ENCODE assay signal across 17 cellular contexts in the genomic region with DNA sequence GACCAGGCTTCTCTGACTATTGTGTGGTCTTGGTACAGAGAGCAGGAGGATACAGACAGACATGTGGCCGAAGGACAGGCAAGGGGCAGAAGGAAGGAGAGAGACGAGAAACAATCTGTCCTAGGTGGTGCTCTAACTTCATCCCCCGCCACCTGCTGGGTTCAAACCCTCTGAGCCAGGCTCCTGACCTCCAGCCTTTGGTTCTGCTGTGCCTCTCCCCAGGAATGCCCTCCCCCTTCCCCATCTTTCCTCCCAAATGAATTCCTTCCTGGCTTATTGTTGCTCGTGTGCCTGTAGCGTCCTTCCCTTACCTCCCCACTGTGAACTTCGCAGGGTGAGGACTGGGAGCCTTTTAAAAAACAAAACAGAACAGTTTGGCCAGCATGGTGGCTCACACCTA. TPM values are rescaled to one million over a fixed set of nuclear protein-coding genes. Genes with fewer than 3 reads are reported as not detected.
DNase-seq lines count a peak whose midpoint lies in the region; ATAC-seq and TF ChIP-seq lines count a peak whose summit lies in the region.
"Had no signal": no experiment of that assay in that cellular context is flagged by ENCODE, and none has a peak within 500 bp of the region (broad histone marks: within the 10 kb centered on the region; RNA-seq: fewer than 3 reads in every experiment).

No MANE protein-coding gene starts in this region.

- no peak overlapping the region for H3K4me3 Mint-ChIP-seq in activated CD8-positive, alpha-beta T cell treated with anti-CD3 and anti-CD28 coated beads for 36 hours

- DNase-seq in cardiac muscle cell (ENCODE audit: low read depth in 1 of 2, low spot score in 1 of 2), result peak in 1 of 2 donors; percentile 16
- no peak for DNase-seq in Right ventricle myocardium superior
- DNase-seq in ascending aorta (ENCODE audit: low spot score in 2 of 2), result no peak
- peak; percentile 43 for DNase-seq in left kidney (ENCODE audit: low read depth, low spot score)
- no peak for DNase-seq in thoracic aorta (ENCODE audit: low spot score)
- no peak for DNase-seq in activated CD8-positive, alpha-beta T cell treated with anti-CD3 and anti-CD28 coated beads for 36 hours
- DNase-seq: COR-L47, MG63, NCI-H1105, NCI-H187 treated with DMSO at 0.1 percent for 48 hours, NCI-H2171, NCI-H446 treated with DMSO at 0.1 percent for 48 hours, SHP77 treated with DMSO at 0.1 percent for 48 hours had no signal

- ATAC-seq in Right ventricle myocardium superior (ENCODE audit: poor library complexity) (no peak), thoracic aorta (ENCODE audit: insufficient number of reproducible peaks, low FRiP score, low read depth) (no peak), GM21367 (IDR thresholded peaks at IDR 0.05; ENCODE audit: unreplicated experiment) (no peak), GM19455 (IDR thresholded peaks at IDR 0.05; ENCODE audit: unreplicated experiment) (no peak)
- no peak for ATAC-seq in activated CD8-positive, alpha-beta T cell treated with anti-CD3 and anti-CD28 coated beads for 36 hours

- POLR2A ChIA-PET in activated CD8-positive, alpha-beta T cell treated with anti-CD3 and anti-CD28 coated beads for 36 hours (lab: Charles Lee), result no interaction called here

- peaks cover 49% of the 10 kb centered on the region for H3K4me1 ChIP-seq in cardiac muscle cell (ENCODE audit: low read depth)
- H3K4me1 ChIP-seq in ascending aorta, result peaks cover 0 to 17% of the 10 kb centered on the region in 2 donors
- peaks cover 21 to 27% of the 10 kb centered on the region in 2 donors for H3K4me1 ChIP-seq in thoracic aorta (ENCODE audit: control insufficient read depth in 1 of 2, low read depth in 2 of 2)

- H3K4me3 ChIP-seq in cardiac muscle cell (no peak overlapping the region), ascending aorta (no peak overlapping the region), thoracic aorta (no peak overlapping the region)
- H3K4me3 ChIP-seq: MG63 had no signal

- peaks cover 22% of the 10 kb centered on the region for H3K4me1 Mint-ChIP-seq in activated CD8-positive, alpha-beta T cell treated with anti-CD3 and anti-CD28 coated beads for 36 hours (ENCODE audit: low read depth)

- CTCF ChIA-PET in activated CD8-positive, alpha-beta T cell treated with anti-CD3 and anti-CD28 coated beads for 36 hours (lab: Charles Lee), result interaction anchor here (2.4 to 4.0 kb wide), 2 partner anchors 14 to 15 kb away, joined by 7 to 22 read pairs; no protein-coding TSS in a partner anchor

- peaks cover 3% of the 10 kb centered on the region for H3K27me3 Mint-ChIP-seq in activated CD8-positive, alpha-beta T cell treated with anti-CD3 and anti-CD28 coated beads for 36 hours

- intact Hi-C loops in Right ventricle myocardium superior (cut with DNase I) (no loop called here), ascending aorta (cut with DNase I) (no loop called here)
- intact Hi-C loops in activated CD8-positive, alpha-beta T cell treated with anti-CD3 and anti-CD28 coated beads for 36 hours (cut with micrococcal nuclease), result no loop called here

- TF ChIP-seq CTCF in cardiac muscle cell (IDR thresholded peaks at IDR 0.05; ENCODE audit: low read depth, low read length) (no peak), ascending aorta (IDR thresholded peaks at IDR 0.05) (no peak), thoracic aorta (IDR thresholded peaks at IDR 0.05) (no peak)
- no peak for TF ChIP-seq CTCF in activated CD8-positive, alpha-beta T cell treated with anti-CD3 and anti-CD28 coated beads for 36 hours (IDR thresholded peaks at IDR 0.05)

- H3K27ac ChIP-seq in cardiac muscle cell, result peak overlapping the region; percentile 77
- H3K27ac ChIP-seq in ascending aorta, result peak overlapping the region; percentile 6 to 15
- H3K27ac ChIP-seq in thoracic aorta, result peak overlapping the region; percentile 10 to 41
- H3K27ac ChIP-seq: C4-2B, KMS-11 had no signal

- H3K27ac Mint-ChIP-seq in activated CD8-positive, alpha-beta T cell treated with anti-CD3 and anti-CD28 coated beads for 36 hours, result no peak overlapping the region

- H3K9me3 Mint-ChIP-seq in activated CD8-positive, alpha-beta T cell treated with anti-CD3 and anti-CD28 coated beads for 36 hours, result no peaks in the 10 kb centered on the region

- no peaks in the 10 kb centered on the region for H3K36me3 Mint-ChIP-seq in activated CD8-positive, alpha-beta T cell treated with anti-CD3 and anti-CD28 coated beads for 36 hours (ENCODE audit: low read depth)

- no peaks in the 10 kb centered on the region for H3K27me3 ChIP-seq in cardiac muscle cell
- H3K27me3 ChIP-seq in ascending aorta, result no peaks in the 10 kb centered on the region
- H3K27me3 ChIP-seq in thoracic aorta (replicated peaks; ENCODE audit: insufficient read depth), result no peaks in the 10 kb centered on the region
- H3K27me3 ChIP-seq: MG63 had no signal

- H3K36me3 ChIP-seq in cardiac muscle cell, result peaks cover 16% of the 10 kb centered on the region
- no peaks in the 10 kb centered on the region for H3K36me3 ChIP-seq in ascending aorta
- H3K36me3 ChIP-seq in thoracic aorta, result peaks cover 11% of the 10 kb centered on the region
- H3K36me3 ChIP-seq: MG63 had no signal

- H3K9me3 ChIP-seq in cardiac muscle cell (ENCODE audit: low read depth) (no peaks in the 10 kb centered on the region), ascending aorta (no peaks in the 10 kb centered on the region), thoracic aorta (no peaks in the 10 kb centered on the region)
- H3K9me3 ChIP-seq: MG63 had no signal

RNA-seq across cellular contexts. Expression of a gene that starts 5.4 kb away (rescaled TPM):
- total RNA-seq in cardiac muscle cell (150 and 203 TPM in 2 replicates), Right ventricle myocardium superior (72.7 TPM), ascending aorta (11.3 TPM), thoracic aorta (10 to 100 TPM; 22.2 to 39.5 TPM)
- 174 and 198 TPM in 2 replicates for polyA plus RNA-seq in cardiac muscle cell
- total RNA-seq in activated CD8-positive, alpha-beta T cell treated with anti-CD3 and anti-CD28 coated beads for 36 hours, result 1 to 10 TPM; 7.0 to 8.3 TPM

RNA-seq across cellular contexts. Expression of a gene that starts 49.5 kb away (rescaled TPM):
- total RNA-seq in cardiac muscle cell, result 46.3 and 52.1 TPM in 2 replicates
- polyA plus RNA-seq in cardiac muscle cell, result 25.3 and 32.2 TPM in 2 replicates
- 11.4 TPM for total RNA-seq in Right ventricle myocardium superior
- total RNA-seq in ascending aorta, result 3.1 TPM
- 10 to 100 TPM in 1 of 2 donors, 1 to 10 TPM in 1; 9.3 to 17.6 TPM for total RNA-seq in thoracic aorta
- total RNA-seq in activated CD8-positive, alpha-beta T cell treated with anti-CD3 and anti-CD28 coated beads for 36 hours, result 1 to 10 TPM; 5.8 to 7.2 TPM

Comparison
In these comparisons a context has a peak if more than half of its experiments do, and no peak if none do; other contexts are left out.
1. H3K27ac ChIP-seq: peak in every context shown above with its lines; median percentile 77 in cardiac muscle cell; 26 in thoracic aorta; 10 in ascending aorta.